Comparison of ENCODE assay signal across 9 cellular contexts in genomic region chr1:168466703-168467081, GRCh38.
A peak's percentile ranks its signal among the peaks of the same experiment; 100 is the strongest.
DNase-seq lines count a peak whose midpoint lies in the region; ATAC-seq and TF ChIP-seq lines count a peak whose summit lies in the region.
"Had no signal": no experiment of that assay in that cellular context is flagged by ENCODE, and none has a peak within 500 bp of the region (broad histone marks: within the 10 kb centered on the region; RNA-seq: fewer than 3 reads in every experiment).

No MANE protein-coding gene starts in this region.

- peak in 4 of 8 donors; percentile 36 to 53 (median 48) for ATAC-seq in heart right ventricle
- ATAC-seq in HG03097 (IDR thresholded peaks at IDR 0.05; ENCODE audit: low FRiP score, unreplicated experiment), result peak; percentile 45
- no peak for ATAC-seq in HG03442 (IDR thresholded peaks at IDR 0.05; ENCODE audit: unreplicated experiment)

- peak overlapping the region in 1 of 2 donors; percentile 9 for H3K9ac ChIP-seq in colonic mucosa (ENCODE audit: low read depth in 2 of 2, low read length in 2 of 2)

- H3K9me3 ChIP-seq in heart right ventricle (peaks cover 0 to 5% (median 0%) of the 10 kb centered on the region in 11 donors), left ventricle myocardium inferior (replicated peaks) (no peaks in the 10 kb centered on the region), colonic mucosa (no peaks in the 10 kb centered on the region), vagina (no peaks in the 10 kb centered on the region)

- DNase-seq in heart right ventricle (no peak), left ventricle myocardium inferior (no peak), colonic mucosa (no peak), vagina (ENCODE audit: extremely low spot score in 2 of 2) (no peak), NCI-H524 treated with DMSO at 0.1 percent for 48 hours (lab: John Stamatoyannopoulos, UW) (no peak), GM19238 (ENCODE audit: insufficient read length, low spot score) (no peak)
- DNase-seq: naive B cell had no signal

- H3K27ac ChIP-seq in heart right ventricle (peak overlapping the region in 7 of 10 donors; percentile 10 to 66 (median 14)), left ventricle myocardium inferior (replicated peaks) (no peak overlapping the region), colonic mucosa (peak overlapping the region; percentile 60), vagina (peak overlapping the region; percentile 4)

- no peak for TF ChIP-seq CTCF in heart right ventricle (IDR thresholded peaks at IDR 0.05)
- no peak for TF ChIP-seq CTCF in left ventricle myocardium inferior (IDR thresholded peaks at IDR 0.05; ENCODE audit: borderline replicate concordance)
- TF ChIP-seq CTCF in colonic mucosa (IDR thresholded peaks at IDR 0.05), result no peak
- no peak for TF ChIP-seq CTCF in vagina (IDR thresholded peaks at IDR 0.05)

- no peak for TF ChIP-seq POLR2A in vagina (IDR thresholded peaks at IDR 0.05)

- H3K4me1 ChIP-seq in heart right ventricle (peaks cover 0 to 57% (median 20%) of the 10 kb centered on the region in 9 donors), left ventricle myocardium inferior (peaks cover 39% of the 10 kb centered on the region), colonic mucosa (peaks cover 20% of the 10 kb centered on the region), vagina (peaks cover 20% of the 10 kb centered on the region)

- no peaks in the 10 kb centered on the region for H3K36me3 ChIP-seq in heart right ventricle
- no peaks in the 10 kb centered on the region for H3K36me3 ChIP-seq in left ventricle myocardium inferior
- H3K36me3 ChIP-seq in colonic mucosa, result no peaks in the 10 kb centered on the region
- H3K36me3 ChIP-seq in vagina, result no peaks in the 10 kb centered on the region

- H3K27me3 ChIP-seq in heart right ventricle (no peaks in the 10 kb centered on the region), left ventricle myocardium inferior (ENCODE audit: low read depth) (no peaks in the 10 kb centered on the region), colonic mucosa (no peaks in the 10 kb centered on the region), vagina (no peaks in the 10 kb centered on the region)

- 69 to 81% methylated on average over 1 of the region's 1 CpG for WGBS in heart right ventricle, 2 donors

- intact Hi-C loops in heart right ventricle (cut with DNase I) (no loop called here), left ventricle myocardium inferior (cut with micrococcal nuclease) (no loop called here), colonic mucosa (cut with DNase I) (no loop called here), vagina (cut with DNase I) (no loop called here)

- H3K4me3 ChIP-seq in heart right ventricle (no peak overlapping the region), left ventricle myocardium inferior (no peak overlapping the region), colonic mucosa (no peak overlapping the region), vagina (no peak overlapping the region)
